Comparison of ENCODE assay signal across 9 cellular contexts in genomic region chr2:226794751-226795171, GRCh38. TPM values are rescaled to one million over a fixed set of nuclear protein-coding genes. Genes with fewer than 3 reads are reported as not detected.
DNase-seq lines count a peak whose midpoint lies in the region; ATAC-seq, FAIRE-seq and TF ChIP-seq lines count a peak whose summit lies in the region.
"Had no signal": no experiment of that assay in that cellular context is flagged by ENCODE, and none has a peak within 500 bp of the region (broad histone marks: within the 10 kb centered on the region; RNA-seq: fewer than 3 reads in every experiment).

No MANE protein-coding gene starts in this region.

- H3K4me3 Mint-ChIP-seq in WTC11: peak overlapping the region; percentile 75

- dilution Hi-C loops in keratinocyte (cut with MboI; ENCODE audit: extremely low pct_ligation_motif_present, low sequenced_read_pairs): no loop called here

- H3K4me1 ChIP-seq in keratinocyte (ENCODE audit: control insufficient read depth, extremely low read depth, insufficient read depth, low read length): peaks cover 49% of the 10 kb centered on the region
- no peaks in the 10 kb centered on the region for H3K4me1 ChIP-seq in testis

- H3K9ac ChIP-seq in keratinocyte (ENCODE audit: control insufficient read depth, extremely low read depth, insufficient read depth, low read length): peak overlapping the region; percentile 95

- no peaks in the 10 kb centered on the region for H4K20me1 ChIP-seq in keratinocyte (ENCODE audit: control insufficient read depth, extremely low read depth, insufficient read depth, low read length)

- peak overlapping the region; percentile 95 for H3K27ac ChIP-seq in keratinocyte (ENCODE audit: control insufficient read depth, insufficient read depth, low read length)
- H3K27ac ChIP-seq in testis: peak overlapping the region; percentile 50 to 69

- peak overlapping the region; percentile 72 for H3K27ac Mint-ChIP-seq in WTC11

- FAIRE-seq in keratinocyte (lab: Jason Lieb, UNC): peak; percentile 55
- FAIRE-seq: A204.1 had no signal

- 24 to 53% methylated on average over 6 to 7 of the region's 9 CpGs for WGBS in testis, 2 donors

- H3K4me3 ChIP-seq in keratinocyte (ENCODE audit: control insufficient read depth in 2 of 3, extremely low read depth in 1 of 3, insufficient read depth in 2 of 3, low read depth in 1 of 3, low read length in 3 of 3): peak overlapping the region; percentile 51 to 82 (median 82)
- no peak overlapping the region for H3K4me3 ChIP-seq in testis

- peaks cover 66% of the 10 kb centered on the region for H3K4me1 Mint-ChIP-seq in WTC11

- peak overlapping the region; percentile 100 for H3K4me2 ChIP-seq in keratinocyte (ENCODE audit: control insufficient read depth, extremely low read depth, insufficient read depth, low read depth, low read length)

- no peaks in the 10 kb centered on the region for H3K9me3 ChIP-seq in keratinocyte (ENCODE audit: control insufficient read depth, low read depth, low read length)
- no peaks in the 10 kb centered on the region for H3K9me3 ChIP-seq in testis

- H3K27me3 Mint-ChIP-seq in WTC11 (ENCODE audit: low read depth): no peaks in the 10 kb centered on the region

- intact Hi-C loops in testis (cut with DNase I; ENCODE audit: low total_unique reads): loop anchor here (10.0 kb wide), 1 partner anchor 70 kb away; no protein-coding TSS in a partner anchor

- no peak overlapping the region for H2AFZ ChIP-seq in keratinocyte (ENCODE audit: control insufficient read depth, low read length)

- peaks cover 91% of the 10 kb centered on the region for H3K79me2 ChIP-seq in keratinocyte (ENCODE audit: control insufficient read depth, insufficient read depth, low read length)

- H3K9me1 ChIP-seq in keratinocyte (ENCODE audit: control insufficient read depth, extremely low read depth, insufficient read depth, low read length): no peaks in the 10 kb centered on the region

- H3K36me3 Mint-ChIP-seq in WTC11: peaks cover 16% of the 10 kb centered on the region

- H3K36me3 ChIP-seq in keratinocyte (ENCODE audit: control insufficient read depth in 2 of 2, extremely low read depth in 1 of 2, insufficient read depth in 2 of 2, low read length in 2 of 2) (peaks cover 15 to 21% of the 10 kb centered on the region in 2 experiments), testis (ENCODE audit: low read depth, missing control alignments) (no peaks in the 10 kb centered on the region)

- DNase-seq in NCI-H345 (lab: John Stamatoyannopoulos, UW): peak; percentile 25
- no peak for DNase-seq in NCI-H345 treated with DMSO at 0.1 percent for 48 hours (lab: John Stamatoyannopoulos, UW; ENCODE audit: unreplicated experiment)
- DNase-seq in WTC11 (ENCODE audit: low spot score): no peak
- DNase-seq in keratinocyte (ENCODE audit: low read depth, low spot score): no peak
- peak; percentile 25 for DNase-seq in testis
- no peak for DNase-seq in AML-193 (lab: John Stamatoyannopoulos, UW)

- TF ChIP-seq POLR2A in testis (IDR thresholded peaks at IDR 0.05): no peak

- H3K27me3 ChIP-seq in keratinocyte (ENCODE audit: control insufficient read depth, extremely low read depth, insufficient read depth, low read length): no peaks in the 10 kb centered on the region
- no peaks in the 10 kb centered on the region for H3K27me3 ChIP-seq in testis

- ATAC-seq in WTC11 (no peak), HG03280 (IDR thresholded peaks at IDR 0.05; ENCODE audit: unreplicated experiment) (no peak), HG03108 (IDR thresholded peaks at IDR 0.05; ENCODE audit: unreplicated experiment) (no peak)

- H3K9me3 Mint-ChIP-seq in WTC11: no peaks in the 10 kb centered on the region

- TF ChIP-seq CTCF in WTC11 (IDR thresholded peaks at IDR 0.05) (no peak), keratinocyte (optimal IDR thresholded peaks at IDR 0.05 in 1 of 3, IDR thresholded peaks at IDR 0.05 in 1 of 3, conservative IDR thresholded peaks at IDR 0.05 in 1 of 3; ENCODE audit: extremely low read depth in 1 of 3, insufficient read depth in 2 of 3, low read length in 3 of 3) (no peak), testis (IDR thresholded peaks at IDR 0.05) (no peak)

- CTCF ChIA-PET in WTC11 (lab: Charles Lee): interaction anchor here (0.8 to 1.5 kb wide), 2 partner anchors 40 to 1126 kb away, joined by 3 to 5 read pairs; no protein-coding TSS in a partner anchor

- POLR2A ChIA-PET in WTC11 (lab: Charles Lee): interaction anchor here (0.6 kb wide), 1 partner anchor 112 kb away, joined by 4 read pairs; no protein-coding TSS in a partner anchor

TF ChIP-seq in WTC11, 78 proteins besides CTCF, POLR2A, EP300 and RAD21:
- TF ChIP-seq ZNF396 (CRISPR knock-in tag; IDR thresholded peaks at IDR 0.05; ENCODE audit: borderline replicate concordance) (no peak), GTF2I (CRISPR knock-in tag; conservative IDR thresholded peaks at IDR 0.05) (no peak), KAT7 (CRISPR knock-in tag; IDR thresholded peaks at IDR 0.05; ENCODE audit: borderline replicate concordance) (no peak)
- TF ChIP-seq, protein P1, sequence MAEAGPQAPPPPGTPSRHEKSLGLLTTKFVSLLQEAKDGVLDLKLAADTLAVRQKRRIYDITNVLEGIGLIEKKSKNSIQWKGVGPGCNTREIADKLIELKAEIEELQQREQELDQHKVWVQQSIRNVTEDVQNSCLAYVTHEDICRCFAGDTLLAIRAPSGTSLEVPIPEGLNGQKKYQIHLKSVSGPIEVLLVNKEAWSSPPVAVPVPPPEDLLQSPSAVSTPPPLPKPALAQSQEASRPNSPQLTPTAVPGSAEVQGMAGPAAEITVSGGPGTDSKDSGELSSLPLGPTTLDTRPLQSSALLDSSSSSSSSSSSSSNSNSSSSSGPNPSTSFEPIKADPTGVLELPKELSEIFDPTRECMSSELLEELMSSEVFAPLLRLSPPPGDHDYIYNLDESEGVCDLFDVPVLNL (CRISPR knock-in tag; IDR thresholded peaks at IDR 0.05; ENCODE audit: borderline replicate concordance, low read depth): no peak

RNA-seq across cellular contexts. Expression of gene IRS1, which starts 4.9 kb away (rescaled TPM):
- 18.2 to 22.9 TPM (median 18.6 TPM) in 3 replicates for total RNA-seq in WTC11 (2021)
- 10.1 to 15.8 TPM (median 11.2 TPM) in 3 replicates for polyA plus RNA-seq in keratinocyte
- 3.1 TPM for polyA plus RNA-seq in keratinocyte (2011; ENCODE audit: low read depth)
- 8.4 and 12.5 TPM in 2 replicates for polyA plus RNA-seq in keratinocyte (2011; cell fraction: cytosol; rRNA removed)
- polyA plus RNA-seq in keratinocyte (2011; cell fraction: nucleus; rRNA removed): 21.1 and 26.0 TPM in 2 replicates
- polyA plus RNA-seq in keratinocyte (2012; ENCODE audit: low replicate concordance): 4.4 and 14.4 TPM in 2 replicates
- polyA minus RNA-seq in keratinocyte: 15.8 to 35.1 TPM (median 21.6 TPM) in 3 replicates
- 34.7 TPM for polyA minus RNA-seq in keratinocyte (2011; cell fraction: cytosol; rRNA and poly(A)+ RNA removed)
- polyA minus RNA-seq in keratinocyte (2011; cell fraction: nucleus; rRNA and poly(A)+ RNA removed): 38.6 and 48.2 TPM in 2 replicates
- total RNA-seq in testis: 1 to 10 TPM; 3.1 to 5.9 TPM
- polyA plus RNA-seq in testis (ENCODE audit: insufficient read depth, low read depth, low replicate concordance): 3.1 TPM

RNA-seq across cellular contexts. Expression of gene RHBDD1, which starts 41.1 kb away (rescaled TPM):
- total RNA-seq in WTC11 (2021) (20.5 to 26.8 TPM (median 25.7 TPM) in 3 replicates), testis (10 to 100 TPM; 38.0 to 43.4 TPM)
- polyA plus RNA-seq in keratinocyte (22.1 to 27.8 TPM (median 22.8 TPM) in 3 replicates), testis (ENCODE audit: insufficient read depth, low read depth, low replicate concordance) (49.8 TPM)
- 25.1 TPM for polyA plus RNA-seq in keratinocyte (2011; ENCODE audit: low read depth)
- 10.7 and 33.0 TPM in 2 replicates for polyA plus RNA-seq in keratinocyte (2011; cell fraction: cytosol; rRNA removed)
- polyA plus RNA-seq in keratinocyte (2011; cell fraction: nucleus; rRNA removed): 28.3 and 32.6 TPM in 2 replicates
- 16.2 and 22.0 TPM in 2 replicates for polyA plus RNA-seq in keratinocyte (2012; ENCODE audit: low replicate concordance)
- polyA minus RNA-seq in keratinocyte: 14.7 to 83.2 TPM (median 78.3 TPM) in 3 replicates
- polyA minus RNA-seq in keratinocyte (2011; cell fraction: cytosol; rRNA and poly(A)+ RNA removed): 19.4 TPM
- 31.2 and 82.2 TPM in 2 replicates for polyA minus RNA-seq in keratinocyte (2011; cell fraction: nucleus; rRNA and poly(A)+ RNA removed)

Comparison
In these comparisons a context has a peak if more than half of its experiments do, and no peak if none do; other contexts are left out.
1. DNase-seq: peak in NCI-H345 (single experiment) and testis (single experiment); none in NCI-H345 treated with DMSO at 0.1 percent for 48 hours (single experiment), WTC11 (single experiment), keratinocyte (single experiment) and AML-193 (0 of 2).
2. H3K4me3 ChIP-seq: peak in keratinocyte (3 of 3); none in testis (0 of 2).